8 cellular contexts compared by ENCODE assay signal in genomic region chr12:117367006-117367638, GRCh38. TPM values are rescaled to one million over a fixed set of nuclear protein-coding genes. Genes with fewer than 3 reads are reported as not detected.
DNase-seq lines count a peak whose midpoint lies in the region; ATAC-seq and TF ChIP-seq lines count a peak whose summit lies in the region.

No MANE protein-coding gene starts in this region.

- peak; percentile 79 for TF ChIP-seq CTCF in GM10248 (IDR thresholded peaks at IDR 0.05; ENCODE audit: control extremely low read depth, extremely low read depth, low read depth, missing control alignments)
- TF ChIP-seq CTCF in LNCaP clone FGC (IDR thresholded peaks at IDR 0.05; ENCODE audit: control insufficient read depth, extremely low read depth, insufficient read depth), result peak; percentile 91
- peak in 5 of 6 experiments; percentile 26 to 87 (median 82) for TF ChIP-seq CTCF in Peyer's patch (IDR thresholded peaks at IDR 0.05)
- peak; percentile 92 for TF ChIP-seq CTCF in left ventricle myocardium inferior (IDR thresholded peaks at IDR 0.05; ENCODE audit: borderline replicate concordance)

- H3K4me3 ChIP-seq in LNCaP clone FGC (ENCODE audit: low read depth, low read length) (no peak overlapping the region), Peyer's patch (no peak overlapping the region), left ventricle myocardium inferior (no peak overlapping the region)

- DNase-seq in GM10248 (ENCODE audit: extremely low spot score), result peak; percentile 75
- DNase-seq in LNCaP clone FGC (ENCODE audit: low read depth), result peak; percentile 42
- DNase-seq in Peyer's patch, result peak; percentile 27 to 84 (median 58)
- DNase-seq in amniotic stem cell (lab: John Stamatoyannopoulos, UW), result peak; percentile 45
- peak; percentile 30 for DNase-seq in left ventricle myocardium inferior
- DNase-seq in renal cortical epithelial cell (ENCODE audit: low read depth), result peak; percentile 59

- no peaks in the 10 kb centered on the region for H3K36me3 ChIP-seq in Peyer's patch
- H3K36me3 ChIP-seq in left ventricle myocardium inferior, result no peaks in the 10 kb centered on the region

- intact Hi-C loops in left ventricle myocardium inferior (cut with micrococcal nuclease), result loop anchor here (2.0 kb wide), 1 partner anchor 220 kb away; no protein-coding TSS in a partner anchor

- POLR2A ChIA-PET in GM10248 (lab: Yijun Ruan, JAX), result no interaction called here

- CTCF ChIA-PET in GM10248 (lab: Yijun Ruan, JAX), result interaction anchor here (0.6 to 9.9 kb wide), 30 partner anchors 10 to 490 kb away, joined by 3 to 103 read pairs (median 4); no protein-coding TSS in a partner anchor

- ATAC-seq in HG03039 (IDR thresholded peaks at IDR 0.05; ENCODE audit: unreplicated experiment), result no peak
- ATAC-seq in GM18907 (IDR thresholded peaks at IDR 0.05; ENCODE audit: unreplicated experiment), result no peak

- H3K27ac ChIP-seq in Peyer's patch (no peak overlapping the region), left ventricle myocardium inferior (replicated peaks) (no peak overlapping the region)

- no peaks in the 10 kb centered on the region for H3K9me3 ChIP-seq in Peyer's patch
- peaks cover 15% of the 10 kb centered on the region for H3K9me3 ChIP-seq in left ventricle myocardium inferior (replicated peaks)

- H3K4me1 ChIP-seq in Peyer's patch (no peaks in the 10 kb centered on the region), left ventricle myocardium inferior (no peaks in the 10 kb centered on the region)

- TF ChIP-seq POLR2A in Peyer's patch (IDR thresholded peaks at IDR 0.05), result no peak

- H3K27me3 ChIP-seq in Peyer's patch, result peaks cover 0 to 4% of the 10 kb centered on the region in 2 donors
- H3K27me3 ChIP-seq in left ventricle myocardium inferior (ENCODE audit: low read depth), result peaks cover 59% of the 10 kb centered on the region

RNA-seq across cellular contexts. Expression of gene NOS1, which starts 5.7 kb away (rescaled TPM):
- total RNA-seq in Peyer's patch (under 1 TPM in 2 of 4 donors, not detected in 2; 0.40 to 0.57 TPM), left ventricle myocardium inferior (0.22 TPM), renal cortical epithelial cell (0.05 TPM in 1 of 2 replicates, not detected in the other)
